8 cellular contexts compared by ENCODE assay signal in genomic region chr14:50314098-50314497, GRCh38. TPM values are rescaled to one million over a fixed set of nuclear protein-coding genes. Genes with fewer than 3 reads are reported as not detected.
DNase-seq lines count a peak whose midpoint lies in the region; ATAC-seq, FAIRE-seq and TF ChIP-seq lines count a peak whose summit lies in the region.
"Not testable (repeated sequence)": the region's sequence is repeated elsewhere in the genome, so short reads cannot be mapped to it uniquely, and the experiment has no call there.

No MANE protein-coding gene starts in this region.

- intact Hi-C loops in CD4-positive, alpha-beta T cell (cut with DNase I, micrococcal nuclease): loop anchor here (5.0 to 10.0 kb wide), 7 partner anchors 197 to 1338 kb away; partner anchors contain the start of genes FRMD6 (in 1 of the 2), MGAT2 (in 1 of the 2), POLE2 (in 1 of the 2) and RPL36AL (in 1 of the 2)
- intact Hi-C loops in HepG2 (cut with micrococcal nuclease; ENCODE audit: unreplicated experiment): not testable (repeated sequence)

- not testable (repeated sequence) for H3K27ac ChIP-seq in CD4-positive, alpha-beta T cell (ENCODE audit: low read depth, low read length); HepG2 (ENCODE audit: extremely low read length, insufficient read depth, low read length)

- not testable (repeated sequence) for DNase-seq in CD4-positive, alpha-beta T cell; WTC11 (ENCODE audit: low spot score); HepG2 (ENCODE audit: low spot score); natural killer cell treated with Interleukin-12 subunit alpha and Interleukin-12 subunit beta and Interleukin-15 and Interleukin-18, amount 100 ng/mL, for 72 hours (ENCODE audit: low spot score); stimulated activated effector memory CD8-positive, alpha-beta T cell treated with anti-CD3 and anti-CD28 coated beads, Interleukin-12 subunit alpha, Interleukin-12 subunit beta, amount 100 ng/mL, for 72 hours (ENCODE audit: low spot score in 2 of 2)

- not testable (repeated sequence) for H3K4me1 ChIP-seq in HepG2 (ENCODE audit: insufficient read depth, low read length)

- CTCF ChIA-PET in CD4-positive, alpha-beta T cell (lab: Charles Lee); WTC11 (lab: Charles Lee); HepG2 (lab: Yijun Ruan, JAX; ENCODE audit: low intra/inter-chr PET ratio, low total read pairs): not testable (repeated sequence)

- POLR2A ChIA-PET in CD4-positive, alpha-beta T cell (lab: Charles Lee); WTC11 (lab: Charles Lee); HepG2 (lab: Yijun Ruan, JAX): not testable (repeated sequence)

- not testable (repeated sequence) for H3K9me3 ChIP-seq in CD4-positive, alpha-beta T cell (ENCODE audit: control insufficient read depth, low read length); HepG2 (ENCODE audit: low read length)

- ATAC-seq in CD4-positive, alpha-beta T cell (ENCODE audit: poor library complexity); WTC11; activated T-helper 17 cell treated with anti-CD3 and anti-CD28 coated beads, Interleukin-2, amount 50 U/mL, for 72 hours (replicated peaks); HepG2; natural killer cell treated with Interleukin-12 subunit alpha and Interleukin-12 subunit beta and Interleukin-15 and Interleukin-18, amount 100 ng/mL, for 72 hours; stimulated activated effector memory CD8-positive, alpha-beta T cell treated with anti-CD3 and anti-CD28 coated beads, Interleukin-12 subunit alpha, Interleukin-12 subunit beta, amount 100 ng/mL, for 72 hours: not testable (repeated sequence)

- H3K4me3 ChIP-seq in HepG2 (replicated peaks in 1 of 3; ENCODE audit: insufficient read depth in 1 of 3, low read depth in 2 of 3, low read length in 3 of 3): not testable (repeated sequence)

- not testable (repeated sequence) for TF ChIP-seq RAD21 in HepG2 (CRISPR knock-in tag; IDR thresholded peaks at IDR 0.05)

- H4K20me1 ChIP-seq in HepG2 (ENCODE audit: insufficient read depth, low read length): not testable (repeated sequence)

- H3K9ac ChIP-seq in HepG2 (ENCODE audit: insufficient read depth, low read depth, low read length): not testable (repeated sequence)

- peak overlapping the region; percentile 98 for H3K27ac Mint-ChIP-seq in CD4-positive, alpha-beta T cell
- not testable (repeated sequence) for H3K27ac Mint-ChIP-seq in IgD-negative memory B cell; WTC11; stimulated activated effector memory CD8-positive, alpha-beta T cell treated with anti-CD3 and anti-CD28 coated beads, Interleukin-12 subunit alpha, Interleukin-12 subunit beta, amount 100 ng/mL, for 72 hours
- H3K27ac Mint-ChIP-seq in activated T-helper 17 cell treated with anti-CD3 and anti-CD28 coated beads, Interleukin-2, amount 50 U/mL, for 72 hours: peak overlapping the region; percentile 94
- H3K27ac Mint-ChIP-seq in brain: peak overlapping the region in 2 of 5 experiments; percentile 99
- H3K27ac Mint-ChIP-seq in natural killer cell treated with Interleukin-12 subunit alpha and Interleukin-12 subunit beta and Interleukin-15 and Interleukin-18, amount 100 ng/mL, for 72 hours: peak overlapping the region in 1 of 2 donors; percentile 94

- FAIRE-seq in HepG2 (lab: Jason Lieb, UNC): not testable (repeated sequence)

- H3K4me3 Mint-ChIP-seq in CD4-positive, alpha-beta T cell: peak overlapping the region; percentile 71
- H3K4me3 Mint-ChIP-seq in IgD-negative memory B cell (peak overlapping the region; percentile 41 to 95 (median 71)), WTC11 (peak overlapping the region; percentile 86), brain (peak overlapping the region; percentile 40 to 97 (median 94))
- H3K4me3 Mint-ChIP-seq in activated T-helper 17 cell treated with anti-CD3 and anti-CD28 coated beads, Interleukin-2, amount 50 U/mL, for 72 hours: peak overlapping the region; percentile 95
- H3K4me3 Mint-ChIP-seq in natural killer cell treated with Interleukin-12 subunit alpha and Interleukin-12 subunit beta and Interleukin-15 and Interleukin-18, amount 100 ng/mL, for 72 hours: peak overlapping the region; percentile 9
- peak overlapping the region; percentile 88 for H3K4me3 Mint-ChIP-seq in stimulated activated effector memory CD8-positive, alpha-beta T cell treated with anti-CD3 and anti-CD28 coated beads, Interleukin-12 subunit alpha, Interleukin-12 subunit beta, amount 100 ng/mL, for 72 hours

- not testable (repeated sequence) for H3K27me3 Mint-ChIP-seq in CD4-positive, alpha-beta T cell; IgD-negative memory B cell; WTC11 (ENCODE audit: low read depth); activated T-helper 17 cell treated with anti-CD3 and anti-CD28 coated beads, Interleukin-2, amount 50 U/mL, for 72 hours; brain; natural killer cell treated with Interleukin-12 subunit alpha and Interleukin-12 subunit beta and Interleukin-15 and Interleukin-18, amount 100 ng/mL, for 72 hours

- in situ Hi-C loops in HepG2 (cut with HindIII; ENCODE audit: extremely low pct_ligation_motif_present, low pct_unique_long_range_greater_than_20kb): not testable (repeated sequence)

- H2AFZ ChIP-seq in HepG2 (ENCODE audit: low read length): not testable (repeated sequence)

- not testable (repeated sequence) for TF ChIP-seq EP300 in HepG2 (IDR thresholded peaks at IDR 0.05; ENCODE audit: low read depth in 2 of 2, low read length in 2 of 2); HepG2 (CRISPR knock-in tag; IDR thresholded peaks at IDR 0.05; ENCODE audit: borderline replicate concordance)

- 97% methylated on average over 3 of the region's 3 CpGs for WGBS in HepG2 (ENCODE audit: low lambda C conversion rate)

- TF ChIP-seq POLR2A in HepG2 (IDR thresholded peaks at IDR 0.05; ENCODE audit: insufficient read depth in 1 of 2, low read depth in 2 of 2, low read length in 2 of 2): not testable (repeated sequence)

- not testable (repeated sequence) for H3K27me3 ChIP-seq in CD4-positive, alpha-beta T cell (ENCODE audit: control insufficient read depth, insufficient read depth, low read length); HepG2 (ENCODE audit: control insufficient read depth in 1 of 2, insufficient read depth in 2 of 2, low read length in 2 of 2)

- H3K79me2 ChIP-seq in HepG2 (ENCODE audit: insufficient read depth, low read length): peaks cover 32% of the 10 kb centered on the region

- H3K4me1 Mint-ChIP-seq in CD4-positive, alpha-beta T cell (ENCODE audit: low read depth): peaks cover 64% of the 10 kb centered on the region
- H3K4me1 Mint-ChIP-seq in IgD-negative memory B cell (peaks cover 28 to 34% (median 28%) of the 10 kb centered on the region in 3 donors), WTC11 (peaks cover 20% of the 10 kb centered on the region), brain (peaks cover 62% of the 10 kb centered on the region)
- H3K4me1 Mint-ChIP-seq in activated T-helper 17 cell treated with anti-CD3 and anti-CD28 coated beads, Interleukin-2, amount 50 U/mL, for 72 hours: peaks cover 21% of the 10 kb centered on the region
- H3K4me1 Mint-ChIP-seq in natural killer cell treated with Interleukin-12 subunit alpha and Interleukin-12 subunit beta and Interleukin-15 and Interleukin-18, amount 100 ng/mL, for 72 hours (ENCODE audit: low read depth in 2 of 2): peaks cover 35 to 44% of the 10 kb centered on the region in 2 donors
- peaks cover 40% of the 10 kb centered on the region for H3K4me1 Mint-ChIP-seq in stimulated activated effector memory CD8-positive, alpha-beta T cell treated with anti-CD3 and anti-CD28 coated beads, Interleukin-12 subunit alpha, Interleukin-12 subunit beta, amount 100 ng/mL, for 72 hours

- not testable (repeated sequence) for TF ChIP-seq CTCF in CD4-positive, alpha-beta T cell (IDR thresholded peaks at IDR 0.05); WTC11 (IDR thresholded peaks at IDR 0.05); brain (conservative IDR thresholded peaks at IDR 0.05); HepG2 (CRISPR knock-in tag; IDR thresholded peaks at IDR 0.05)

- not testable (repeated sequence) for H3K9me3 Mint-ChIP-seq in CD4-positive, alpha-beta T cell; IgD-negative memory B cell; activated T-helper 17 cell treated with anti-CD3 and anti-CD28 coated beads, Interleukin-2, amount 50 U/mL, for 72 hours; natural killer cell treated with Interleukin-12 subunit alpha and Interleukin-12 subunit beta and Interleukin-15 and Interleukin-18, amount 100 ng/mL, for 72 hours; stimulated activated effector memory CD8-positive, alpha-beta T cell treated with anti-CD3 and anti-CD28 coated beads, Interleukin-12 subunit alpha, Interleukin-12 subunit beta, amount 100 ng/mL, for 72 hours
- peaks cover 19% of the 10 kb centered on the region for H3K9me3 Mint-ChIP-seq in WTC11
- H3K9me3 Mint-ChIP-seq in brain: peaks cover 3 to 22% (median 13%) of the 10 kb centered on the region in 5 experiments

- not testable (repeated sequence) for H3K4me2 ChIP-seq in HepG2 (ENCODE audit: low read depth, low read length)

- peaks cover 21% of the 10 kb centered on the region for H3K36me3 Mint-ChIP-seq in CD4-positive, alpha-beta T cell (ENCODE audit: low read depth)
- H3K36me3 Mint-ChIP-seq in IgD-negative memory B cell: not testable (repeated sequence)
- H3K36me3 Mint-ChIP-seq in WTC11: peaks cover 31% of the 10 kb centered on the region
- H3K36me3 Mint-ChIP-seq in activated T-helper 17 cell treated with anti-CD3 and anti-CD28 coated beads, Interleukin-2, amount 50 U/mL, for 72 hours (ENCODE audit: low read depth): peaks cover 20% of the 10 kb centered on the region
- H3K36me3 Mint-ChIP-seq in brain: peaks cover 43% of the 10 kb centered on the region
- peaks cover 18% of the 10 kb centered on the region for H3K36me3 Mint-ChIP-seq in natural killer cell treated with Interleukin-12 subunit alpha and Interleukin-12 subunit beta and Interleukin-15 and Interleukin-18, amount 100 ng/mL, for 72 hours
- H3K36me3 Mint-ChIP-seq in stimulated activated effector memory CD8-positive, alpha-beta T cell treated with anti-CD3 and anti-CD28 coated beads, Interleukin-12 subunit alpha, Interleukin-12 subunit beta, amount 100 ng/mL, for 72 hours: peaks cover 37% of the 10 kb centered on the region

- H3K36me3 ChIP-seq in HepG2 (replicated peaks in 1 of 2; ENCODE audit: control insufficient read depth in 1 of 2, insufficient read depth in 2 of 2, low read length in 2 of 2): not testable (repeated sequence)

- BruUV-seq in HepG2 (replicated peaks; lab: Mats Ljungman, UMichigan): not testable (repeated sequence)

RNA-seq across cellular contexts. Expression of gene DMAC2L, which starts 2.0 kb away (rescaled TPM):
- total RNA-seq in CD4-positive, alpha-beta T cell: 10 to 100 TPM; 10.8 to 13.4 TPM
- polyA plus RNA-seq in IgD-negative memory B cell (25.3 TPM), brain (ENCODE audit: insufficient read depth, low read depth, low replicate concordance) (20.5 TPM), HepG2 (2011; rRNA removed) (14.6 and 23.2 TPM in 2 replicates)
- total RNA-seq in WTC11 (2021) (14.0 to 17.7 TPM (median 16.4 TPM) in 3 replicates), HepG2 (2016; rRNA removed; fragmentation: Illumina TruSeq; extraction: Trizol) (19.4 and 27.4 TPM in 2 replicates)
- total RNA-seq in activated T-helper 17 cell treated with anti-CD3 and anti-CD28 coated beads, Interleukin-2, amount 50 U/mL, for 72 hours: 10 to 100 TPM; 11.8 to 13.2 TPM
- total RNA-seq in HepG2 (2016; cell fraction: cytosol; rRNA removed; fragmentation: Illumina TruSeq; extraction: Trizol; ENCODE audit: low read depth): 10.3 and 11.7 TPM in 2 replicates
- 23.4 and 25.5 TPM in 2 replicates for total RNA-seq in HepG2 (2016; cell fraction: insoluble cytoplasmic fraction; rRNA removed; fragmentation: Illumina TruSeq; extraction: Trizol)
- 16.0 and 17.6 TPM in 2 replicates for total RNA-seq in HepG2 (2016; cell fraction: membrane; rRNA removed; fragmentation: Illumina TruSeq; extraction: Trizol)
- total RNA-seq in HepG2 (2016; cell fraction: nucleus; rRNA removed; fragmentation: Illumina TruSeq; extraction: Trizol): 13.5 and 14.7 TPM in 2 replicates
- polyA plus RNA-seq in HepG2 (2011; cell fraction: cytosol; rRNA removed): 21.5 and 25.4 TPM in 2 replicates
- polyA plus RNA-seq in HepG2 (2011; cell fraction: nucleus; rRNA removed): 10.4 and 12.7 TPM in 2 replicates
- 13.8 and 15.5 TPM in 2 replicates for polyA plus RNA-seq in HepG2 (2012)
- 14.1 and 16.6 TPM in 2 replicates for polyA plus RNA-seq in HepG2 (2016; cell fraction: cytosol; fragmentation: Illumina TruSeq; extraction: Trizol; ENCODE audit: low read depth)
- polyA plus RNA-seq in HepG2 (2016; cell fraction: insoluble cytoplasmic fraction; fragmentation: Illumina TruSeq; extraction: Trizol; ENCODE audit: low read depth): 30.2 and 31.0 TPM in 2 replicates
- 14.7 and 20.0 TPM in 2 replicates for polyA plus RNA-seq in HepG2 (2016; cell fraction: membrane; fragmentation: Illumina TruSeq; extraction: Trizol; ENCODE audit: low read depth)
- polyA plus RNA-seq in HepG2 (2016; cell fraction: nucleus; fragmentation: Illumina TruSeq; extraction: Trizol; ENCODE audit: insufficient read depth, low read depth): 15.0 and 25.9 TPM in 2 replicates
- 13.6 and 16.5 TPM in 2 replicates for polyA minus RNA-seq in HepG2 (2011; rRNA and poly(A)+ RNA removed; ENCODE audit: low replicate concordance)
- polyA minus RNA-seq in HepG2 (2011; cell fraction: cytosol; rRNA and poly(A)+ RNA removed): 8.0 and 8.6 TPM in 2 replicates
- polyA minus RNA-seq in HepG2 (2011; cell fraction: nucleus; rRNA and poly(A)+ RNA removed): 20.9 and 26.0 TPM in 2 replicates
- 10 to 100 TPM; 14.9 to 16.6 TPM for total RNA-seq in natural killer cell treated with Interleukin-12 subunit alpha and Interleukin-12 subunit beta and Interleukin-15 and Interleukin-18, amount 100 ng/mL, for 72 hours

RNA-seq across cellular contexts. Expression of gene L2HGDH, which starts 2.1 kb away (rescaled TPM):
- 1 to 10 TPM; 1.7 to 3.1 TPM for total RNA-seq in CD4-positive, alpha-beta T cell
- 2.0 TPM for polyA plus RNA-seq in IgD-negative memory B cell
- 23.9 to 26.7 TPM (median 24.0 TPM) in 3 replicates for total RNA-seq in WTC11 (2021)
- 10 to 100 TPM; 13.0 to 14.1 TPM for total RNA-seq in activated T-helper 17 cell treated with anti-CD3 and anti-CD28 coated beads, Interleukin-2, amount 50 U/mL, for 72 hours
- polyA plus RNA-seq in brain (ENCODE audit: insufficient read depth, low read depth, low replicate concordance): 5.8 TPM
- total RNA-seq in HepG2 (2016; rRNA removed; fragmentation: Illumina TruSeq; extraction: Trizol): 5.0 and 7.4 TPM in 2 replicates
- 10.4 and 10.5 TPM in 2 replicates for total RNA-seq in HepG2 (2016; cell fraction: cytosol; rRNA removed; fragmentation: Illumina TruSeq; extraction: Trizol; ENCODE audit: low read depth)
- 4.9 and 8.4 TPM in 2 replicates for total RNA-seq in HepG2 (2016; cell fraction: insoluble cytoplasmic fraction; rRNA removed; fragmentation: Illumina TruSeq; extraction: Trizol)
- 6.0 and 6.4 TPM in 2 replicates for total RNA-seq in HepG2 (2016; cell fraction: membrane; rRNA removed; fragmentation: Illumina TruSeq; extraction: Trizol)
- total RNA-seq in HepG2 (2016; cell fraction: nucleus; rRNA removed; fragmentation: Illumina TruSeq; extraction: Trizol): 3.4 and 4.9 TPM in 2 replicates
- 2.3 and 3.3 TPM in 2 replicates for polyA plus RNA-seq in HepG2 (2011; rRNA removed)
- 2.1 and 2.6 TPM in 2 replicates for polyA plus RNA-seq in HepG2 (2011; cell fraction: cytosol; rRNA removed)
- polyA plus RNA-seq in HepG2 (2011; cell fraction: nucleus; rRNA removed): 1.1 and 1.7 TPM in 2 replicates
- polyA plus RNA-seq in HepG2 (2012): 2.5 and 3.4 TPM in 2 replicates
- 0.43 and 0.51 TPM in 2 replicates for polyA plus RNA-seq in HepG2 (2016; cell fraction: cytosol; fragmentation: Illumina TruSeq; extraction: Trizol; ENCODE audit: low read depth)
- polyA plus RNA-seq in HepG2 (2016; cell fraction: insoluble cytoplasmic fraction; fragmentation: Illumina TruSeq; extraction: Trizol; ENCODE audit: low read depth): 5.4 and 6.1 TPM in 2 replicates
- 0.57 and 0.84 TPM in 2 replicates for polyA plus RNA-seq in HepG2 (2016; cell fraction: membrane; fragmentation: Illumina TruSeq; extraction: Trizol; ENCODE audit: low read depth)
- polyA plus RNA-seq in HepG2 (2016; cell fraction: nucleus; fragmentation: Illumina TruSeq; extraction: Trizol; ENCODE audit: insufficient read depth, low read depth): 4.3 and 5.0 TPM in 2 replicates
- 5.1 and 6.6 TPM in 2 replicates for polyA minus RNA-seq in HepG2 (2011; rRNA and poly(A)+ RNA removed; ENCODE audit: low replicate concordance)
- polyA minus RNA-seq in HepG2 (2011; cell fraction: cytosol; rRNA and poly(A)+ RNA removed): 2.2 and 2.7 TPM in 2 replicates
- polyA minus RNA-seq in HepG2 (2011; cell fraction: nucleus; rRNA and poly(A)+ RNA removed): 4.2 and 7.2 TPM in 2 replicates
- total RNA-seq in natural killer cell treated with Interleukin-12 subunit alpha and Interleukin-12 subunit beta and Interleukin-15 and Interleukin-18, amount 100 ng/mL, for 72 hours: 10 to 100 TPM; 14.2 to 15.4 TPM

Comparison
In these comparisons a context has a peak if more than half of its experiments do, and no peak if none do; other contexts are left out.
1. H3K4me3 Mint-ChIP-seq: peak in every context shown above with its lines; median percentile 95 in activated T-helper 17 cell treated with anti-CD3 and anti-CD28 coated beads, Interleukin-2, amount 50 U/mL, for 72 hours; 94 in brain; 88 in stimulated activated effector memory CD8-positive, alpha-beta T cell treated with anti-CD3 and anti-CD28 coated beads, Interleukin-12 subunit alpha, Interleukin-12 subunit beta, amount 100 ng/mL, for 72 hours; 86 in WTC11; 71 in CD4-positive, alpha-beta T cell; 71 in IgD-negative memory B cell; 9 in natural killer cell treated with Interleukin-12 subunit alpha and Interleukin-12 subunit beta and Interleukin-15 and Interleukin-18, amount 100 ng/mL, for 72 hours.